Comparison of ENCODE assay signal across 27 cellular contexts in the genomic region with DNA sequence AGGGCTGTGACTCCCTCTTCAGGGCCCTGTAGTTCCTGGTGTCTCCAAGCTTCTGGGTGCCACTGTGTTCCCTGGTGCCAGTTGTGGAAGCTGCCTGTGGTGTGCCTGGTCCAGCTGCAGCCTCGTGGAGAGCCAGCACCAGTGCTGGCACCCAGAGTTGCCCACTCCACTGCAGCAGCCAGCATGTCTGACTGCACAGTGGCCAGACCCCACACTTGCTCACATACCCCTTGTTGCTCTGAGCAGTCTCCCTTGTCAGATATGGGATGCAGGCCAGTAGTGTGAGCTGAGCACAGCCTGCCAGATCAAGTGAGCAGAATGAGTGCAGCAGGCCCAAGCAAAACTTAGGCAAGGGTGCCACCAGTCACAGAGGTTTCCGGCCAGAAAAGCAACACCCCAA.
"Had no signal": no experiment of that assay in that cellular context is flagged by ENCODE, and none has a peak within 500 bp of the region (broad histone marks: within the 10 kb centered on the region; RNA-seq: fewer than 3 reads in every experiment).

No MANE protein-coding gene starts in this region.

- H3K4me1 ChIP-seq: stomach, suprapubic skin, testis, thyroid gland, tibial artery, tibial nerve, transverse colon, upper lobe of left lung, upper lobe of right lung, uterus, vagina had no signal

- DNase-seq: stimulated activated CD4-positive, alpha-beta T cell treated with anti-CD3 and anti-CD28 coated beads, Interleukin-2, amount 100 ng/mL, for 48 hours; stimulated activated CD4-positive, alpha-beta T cell treated with anti-CD3 and anti-CD28 coated beads, Interleukin-4, amount 100 ng/mL, for 1 hour; stimulated activated CD4-positive, alpha-beta T cell treated with anti-CD3 and anti-CD28 coated beads, Interleukin-4, amount 100 ng/mL, for 24 hours; stimulated activated CD4-positive, alpha-beta T cell treated with anti-CD3 and anti-CD28 coated beads, Interleukin-4, amount 100 ng/mL, for 4 hours; stimulated activated CD8-positive, alpha-beta memory T cell treated with anti-CD3 and anti-CD28 coated beads, Interleukin-4, amount 100 ng/mL, for 48 hours; stimulated activated naive B cell treated with anti-CD40 and anti-IgM and Interleukin-4, amounts not matched to agents 10 μg/mL and 1 μg/mL and 100 μg/mL, for 72 hours; stimulated activated naive CD4-positive, alpha-beta T cell; stimulated activated naive CD4-positive, alpha-beta T cell treated with Interleukin-2 at 50 U/mL for 16 hours; stimulated activated naive CD8-positive, alpha-beta T cell treated with anti-CD3 and anti-CD28 coated beads, Interleukin-15, amount 100 ng/mL, for 72 hours; stimulated activated naive CD8-positive, alpha-beta T cell treated with anti-CD3 and anti-CD28 coated beads, Interleukin-15, Interleukin-2, amounts not matched to agents 100 U/mL and 50 U/mL, for 24 hours; stomach; substantia nigra; testis; thyroid gland; tibial artery; transverse colon; trophoblast cell; upper lobe of right lung; uterus had no signal

- H3K27me3 ChIP-seq: stomach, suprapubic skin, testis, thyroid gland, tibial artery, transverse colon, upper lobe of left lung, upper lobe of right lung, uterus, vagina had no signal

- ATAC-seq: stimulated activated effector memory CD8-positive, alpha-beta T cell treated with anti-CD3 and anti-CD28 coated beads, Interleukin-12 subunit alpha, Interleukin-12 subunit beta, amount 100 ng/mL, for 72 hours; stimulated activated memory B cell treated with anti-CD40 and anti-IgM and Interleukin-4, amounts not matched to agents 10 μg/mL and 1 μg/mL and 100 μg/mL, for 72 hours; stimulated activated naive B cell treated with anti-CD40 and anti-IgM and Interleukin-4, amounts not matched to agents 10 μg/mL and 1 μg/mL and 100 μg/mL, for 72 hours; stimulated activated naive CD8-positive, alpha-beta T cell treated with anti-CD3 and anti-CD28 coated beads, Interleukin-15, amount 100 ng/mL, for 72 hours; stimulated activated naive CD8-positive, alpha-beta T cell treated with anti-CD3 and anti-CD28 coated beads, Interleukin-15, Interleukin-2, amounts not matched to agents 100 U/mL and 50 U/mL, for 24 hours; upper lobe of right lung had no signal

- H3K27ac ChIP-seq: stomach, suprapubic skin, testis, thoracic aorta, thyroid gland, tibial artery, tibial nerve, transverse colon, upper lobe of left lung, upper lobe of right lung, uterus, vagina had no signal

- H3K4me3 ChIP-seq: stomach, suprapubic skin, testis, thoracic aorta, thyroid gland, tibial artery, tibial nerve, transverse colon, upper lobe of left lung, upper lobe of right lung, uterus, vagina had no signal

- FAIRE-seq: urothelium cell line had no signal

- H3K36me3 ChIP-seq: stomach, suprapubic skin, thoracic aorta, thyroid gland, tibial artery, tibial nerve, transverse colon, upper lobe of left lung, upper lobe of right lung, uterus, vagina had no signal

- H3K9me3 ChIP-seq: suprapubic skin, testis, thoracic aorta, thyroid gland, tibial nerve, transverse colon, upper lobe of right lung, uterus had no signal
